ENCODE assay signal across 10 cellular contexts in the genomic region with DNA sequence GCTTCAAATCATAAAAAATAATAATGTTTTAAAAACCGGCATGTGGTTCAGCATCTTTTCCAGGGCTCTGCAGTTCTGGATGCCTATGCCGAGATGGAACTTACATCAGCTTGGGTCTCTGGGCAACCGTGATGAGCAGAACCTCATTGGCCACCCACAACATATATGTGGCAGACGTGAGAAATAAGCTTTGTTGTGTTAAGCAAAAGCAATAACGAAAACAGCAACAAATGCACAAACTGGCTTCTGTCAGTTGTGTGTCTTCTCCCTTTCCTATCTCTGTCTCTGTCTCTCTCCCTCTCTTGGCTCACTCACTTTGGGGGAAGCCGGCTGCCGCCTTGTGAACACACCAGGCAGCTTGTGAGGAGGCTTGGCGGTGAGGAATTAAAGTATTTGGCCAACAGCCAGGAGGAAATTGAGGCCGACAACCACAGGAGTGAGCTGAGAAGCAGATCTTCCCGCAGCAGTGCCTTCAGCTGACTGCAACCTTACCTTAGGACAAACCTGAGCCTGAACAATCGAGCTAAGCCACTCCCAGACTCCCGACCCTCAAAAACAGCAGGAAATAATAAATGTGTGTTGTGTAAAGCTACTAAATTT. TPM values are rescaled to one million over a fixed set of nuclear protein-coding genes. Genes with fewer than 3 reads are reported as not detected.
DNase-seq lines count a peak whose midpoint lies in the region; ATAC-seq and TF ChIP-seq lines count a peak whose summit lies in the region.
"Had no signal": no experiment of that assay in that cellular context is flagged by ENCODE, and none has a peak within 500 bp of the region (broad histone marks: within the 10 kb centered on the region; RNA-seq: fewer than 3 reads in every experiment).

No MANE protein-coding gene starts in this region.

- H2AFZ ChIP-seq in mammary epithelial cell (ENCODE audit: low read depth, low read length), result peak overlapping the region; percentile 11

- H3K27me3 Mint-ChIP-seq in mesothelial cell of epicardium (ENCODE audit: low read depth), result peaks cover 20% of the 10 kb centered on the region

- TF ChIP-seq CTCF in mammary epithelial cell (conservative IDR thresholded peaks at IDR 0.05 in 1 of 2, IDR thresholded peaks at IDR 0.05 in 1 of 2; ENCODE audit: extremely low read depth in 1 of 2, insufficient read depth in 1 of 2, low read depth in 1 of 2, low read length in 2 of 2) (no peak), breast epithelium (IDR thresholded peaks at IDR 0.05) (no peak), upper lobe of right lung (IDR thresholded peaks at IDR 0.05) (no peak), mesothelial cell of epicardium (IDR thresholded peaks at IDR 0.05; ENCODE audit: unreplicated experiment) (no peak)

- H3K4me3 ChIP-seq in mammary epithelial cell (replicated peaks in 1 of 3; ENCODE audit: insufficient read depth in 1 of 3, low read depth in 2 of 3, low read length in 3 of 3) (no peak overlapping the region), breast epithelium (no peak overlapping the region), thymus (ENCODE audit: low read length) (no peak overlapping the region), upper lobe of right lung (no peak overlapping the region)

- H3K79me2 ChIP-seq in mammary epithelial cell (ENCODE audit: insufficient read depth, low read length), result no peaks in the 10 kb centered on the region

- whole genome bisulfite sequencing in mammary epithelial cell (ENCODE audit: low coverage, missing lambda C conversion rate), result 94% methylated on average over 12 of the region's 12 CpGs
- WGBS in thymus, result 20% methylated on average over 12 of the region's 12 CpGs

- H3K4me2 ChIP-seq in mammary epithelial cell (ENCODE audit: insufficient read depth, low read depth, low read length), result no peak overlapping the region

- no peak overlapping the region for H3K27ac Mint-ChIP-seq in mesothelial cell of epicardium

- intact Hi-C loops in mammary epithelial cell (cut with micrococcal nuclease) (no loop called here), breast epithelium (cut with DNase I; ENCODE audit: low total_unique reads) (no loop called here), upper lobe of right lung (cut with DNase I) (no loop called here)

- peaks cover 3% of the 10 kb centered on the region for H3K4me1 Mint-ChIP-seq in mesothelial cell of epicardium

- no peak for DNase-seq in mammary epithelial cell
- no peak for DNase-seq in breast epithelium (ENCODE audit: low spot score in 2 of 2)
- peak; percentile 53 for DNase-seq in NCI-H82 treated with DMSO at 0.1 percent for 48 hours (lab: John Stamatoyannopoulos, UW; ENCODE audit: unreplicated experiment)
- peak; percentile 33 for DNase-seq in astrocyte of the hippocampus (ENCODE audit: low read depth, low spot score)
- DNase-seq in upper lobe of right lung, result no peak
- no peak for DNase-seq in mesothelial cell of epicardium (ENCODE audit: low spot score in 2 of 2, unreplicated experiment in 2 of 2)
- DNase-seq: Caco-2, NCI-H1105 had no signal

- H3K27me3 ChIP-seq in mammary epithelial cell (ENCODE audit: insufficient read depth, low read length) (no peaks in the 10 kb centered on the region), breast epithelium (no peaks in the 10 kb centered on the region), thymus (ENCODE audit: control insufficient read depth, insufficient read depth) (no peaks in the 10 kb centered on the region), upper lobe of right lung (no peaks in the 10 kb centered on the region)

- no peaks in the 10 kb centered on the region for H4K20me1 ChIP-seq in mammary epithelial cell (ENCODE audit: insufficient read depth, low read length)

- H3K9ac ChIP-seq in mammary epithelial cell (ENCODE audit: insufficient read depth, low read length), result no peak overlapping the region

- H3K36me3 Mint-ChIP-seq in mesothelial cell of epicardium, result no peaks in the 10 kb centered on the region

- H3K36me3 ChIP-seq in mammary epithelial cell (ENCODE audit: insufficient read depth, low read length), result no peaks in the 10 kb centered on the region
- H3K36me3 ChIP-seq in breast epithelium, result no peaks in the 10 kb centered on the region
- H3K36me3 ChIP-seq in thymus (ENCODE audit: control insufficient read depth, insufficient read depth), result no peaks in the 10 kb centered on the region
- no peaks in the 10 kb centered on the region for H3K36me3 ChIP-seq in upper lobe of right lung

- H3K4me3 Mint-ChIP-seq in mesothelial cell of epicardium, result no peak overlapping the region

- CTCF ChIA-PET in mammary epithelial cell (lab: Charles Lee; ENCODE audit: low non-redundant PET), result no interaction called here

- H3K27ac ChIP-seq in mammary epithelial cell (ENCODE audit: insufficient read depth, low read depth, low read length), result no peak overlapping the region
- H3K27ac ChIP-seq in breast epithelium, result no peak overlapping the region
- H3K27ac ChIP-seq in thymus (ENCODE audit: low read depth), result peak overlapping the region; percentile 11
- no peak overlapping the region for H3K27ac ChIP-seq in upper lobe of right lung

- TF ChIP-seq POLR2A in breast epithelium (IDR thresholded peaks at IDR 0.05), result no peak

- no TSS peak for BruUV-seq in mammary epithelial cell (replicated peaks; lab: Mats Ljungman, UMichigan)

- no peaks in the 10 kb centered on the region for H3K4me1 ChIP-seq in mammary epithelial cell (ENCODE audit: insufficient read depth, low read length)
- H3K4me1 ChIP-seq in breast epithelium, result no peaks in the 10 kb centered on the region
- peaks cover 7% of the 10 kb centered on the region for H3K4me1 ChIP-seq in thymus (ENCODE audit: control insufficient read depth, insufficient read depth, low read length)
- no peaks in the 10 kb centered on the region for H3K4me1 ChIP-seq in upper lobe of right lung
- H3K4me1 ChIP-seq: Caco-2 had no signal

- no peak for ATAC-seq in upper lobe of right lung
- no peak for ATAC-seq in HG02970 (IDR thresholded peaks at IDR 0.05; ENCODE audit: low FRiP score, unreplicated experiment)

- in situ Hi-C loops in mammary epithelial cell (cut with MboI; ENCODE audit: low sequenced_read_pairs in 2 of 2), result no loop called here

- H3K9me3 ChIP-seq in mammary epithelial cell (replicated peaks; ENCODE audit: insufficient read depth, low read length) (no peaks in the 10 kb centered on the region), breast epithelium (no peaks in the 10 kb centered on the region), thymus (ENCODE audit: control insufficient read depth) (no peaks in the 10 kb centered on the region), upper lobe of right lung (no peaks in the 10 kb centered on the region)
- H3K9me3 ChIP-seq: Caco-2 had no signal

- H3K9me3 Mint-ChIP-seq in mesothelial cell of epicardium, result no peaks in the 10 kb centered on the region

- dilution Hi-C loops in mammary epithelial cell (cut with HindIII; ENCODE audit: low sequenced_read_pairs), result no loop called here

RNA-seq across cellular contexts. Expression of gene CDCA7L, which starts 21.9 kb away (rescaled TPM):
- 10 to 100 TPM in 1 of 2 donors, 1 to 10 TPM in 1; 8.5 to 29.8 TPM for total RNA-seq in mammary epithelial cell
- polyA plus RNA-seq in mammary epithelial cell, result 28.7 TPM
- 38.1 TPM for polyA minus RNA-seq in mammary epithelial cell
- 10 to 100 TPM; 11.2 to 42.1 (median 20.3) TPM for total RNA-seq in breast epithelium
- 31.4 TPM for polyA plus RNA-seq in thymus
- 41.2 TPM for total RNA-seq in upper lobe of right lung
- 25.6 to 28.6 TPM (median 26.5 TPM) in 3 replicates for total RNA-seq in mesothelial cell of epicardium

Comparison
In these comparisons a context has a peak if more than half of its experiments do, and no peak if none do; other contexts are left out.
1. DNase-seq: peak in NCI-H82 treated with DMSO at 0.1 percent for 48 hours (single experiment) and astrocyte of the hippocampus (single experiment); none in mammary epithelial cell (single experiment), breast epithelium (0 of 2), upper lobe of right lung (single experiment) and mesothelial cell of epicardium (0 of 2).